8 cellular contexts compared by ENCODE assay signal in genomic region chr15:63896336-63897115, GRCh38.
DNase-seq lines count a peak whose midpoint lies in the region; ATAC-seq and TF ChIP-seq lines count a peak whose summit lies in the region.

No MANE protein-coding gene starts in this region.

- intact Hi-C loops in CD8-positive, alpha-beta T cell (cut with DNase I, micrococcal nuclease) = loop anchor here in 1 of 2 experiments (10.0 kb wide), 1 partner anchor 48 kb away; no protein-coding TSS in a partner anchor
- intact Hi-C loops in A673 (cut with micrococcal nuclease; ENCODE audit: unreplicated experiment) = loop anchor here (10.0 kb wide), 2 partner anchors 168 to 612 kb away; no protein-coding TSS in a partner anchor

- H3K9me3 ChIP-seq in CD8-positive, alpha-beta T cell (ENCODE audit: low read length) = no peaks in the 10 kb centered on the region
- H3K9me3 ChIP-seq in A673 (ENCODE audit: low read depth, low read length, poor library complexity, severe bottlenecking) = no peaks in the 10 kb centered on the region

- no peaks in the 10 kb centered on the region for H3K36me3 ChIP-seq in CD8-positive, alpha-beta T cell (ENCODE audit: insufficient read depth, low read length)
- H3K36me3 ChIP-seq in A673 (ENCODE audit: insufficient read depth, low read length, poor library complexity, severe bottlenecking) = no peaks in the 10 kb centered on the region

- no peaks in the 10 kb centered on the region for H3K9me3 Mint-ChIP-seq in CD8-positive, alpha-beta T cell

- no peaks in the 10 kb centered on the region for H3K27me3 Mint-ChIP-seq in CD8-positive, alpha-beta T cell (ENCODE audit: low read depth)

- no peak overlapping the region for H3K4me3 ChIP-seq in CD8-positive, alpha-beta T cell (ENCODE audit: low read depth, low read length)
- H3K4me3 ChIP-seq in foreskin fibroblast (ENCODE audit: low read depth in 1 of 2, low read length in 2 of 2) (no peak overlapping the region), A673 (ENCODE audit: low read depth, low read length, poor library complexity, severe bottlenecking) (no peak overlapping the region)

- no peaks in the 10 kb centered on the region for H3K27me3 ChIP-seq in CD8-positive, alpha-beta T cell (ENCODE audit: insufficient read depth, low read length)
- no peaks in the 10 kb centered on the region for H3K27me3 ChIP-seq in A673 (replicated peaks; ENCODE audit: insufficient read depth, low read depth, low read length, poor library complexity)

- peaks cover 89% of the 10 kb centered on the region for H3K4me1 ChIP-seq in CD8-positive, alpha-beta T cell (ENCODE audit: insufficient read depth, low read length)
- H3K4me1 ChIP-seq in A673 (ENCODE audit: insufficient read depth, low read length, poor library complexity, severe bottlenecking) = peaks cover 2% of the 10 kb centered on the region

- POLR2A ChIA-PET in CD8-positive, alpha-beta T cell (lab: Charles Lee) = interaction anchor here (0.8 kb wide), 1 partner anchor 13 kb away, joined by 3 read pairs; no protein-coding TSS in a partner anchor
- POLR2A ChIA-PET in A673 (lab: Charles Lee; ENCODE audit: low non-redundant PET) = no interaction called here

- ATAC-seq in CD8-positive, alpha-beta T cell = no peak
- peak; percentile 70 for ATAC-seq in HG03108 (IDR thresholded peaks at IDR 0.05; ENCODE audit: unreplicated experiment)
- ATAC-seq in SK-N-SH treated with all-trans-retinoic acid at 6 μM for 48 hours = peak; percentile 70

- no TSS peak for BruUV-seq in A673 (replicated peaks; lab: Mats Ljungman, UMichigan)

- CTCF ChIA-PET in CD8-positive, alpha-beta T cell (lab: Charles Lee) = interaction anchor here (0.6 to 6.6 kb wide), 2 partner anchors 49 to 193 kb away, joined by 3 to 40 read pairs; no protein-coding TSS in a partner anchor
- CTCF ChIA-PET in A673 (lab: Charles Lee) = no interaction called here

- DNase-seq in CD8-positive, alpha-beta T cell = peak in 3 of 7 experiments; percentile 18 to 44 (median 22)
- peak; percentile 64 for DNase-seq in GM19238 (ENCODE audit: insufficient read length, low spot score)
- DNase-seq in foreskin fibroblast = peak; percentile 77 to 79
- DNase-seq in stimulated activated CD8-positive, alpha-beta memory T cell treated with anti-CD3 and anti-CD28 coated beads, Interleukin-12 subunit alpha, Interleukin-12 subunit beta, amount 100 ng/mL, for 1 hour (ENCODE audit: low read depth) = peak; percentile 17
- no peak for DNase-seq in NCI-H510A (lab: John Stamatoyannopoulos, UW)
- DNase-seq in A673 (ENCODE audit: low spot score) = no peak

- H3K36me3 Mint-ChIP-seq in CD8-positive, alpha-beta T cell = no peaks in the 10 kb centered on the region

- TF ChIP-seq CTCF in CD8-positive, alpha-beta T cell (IDR thresholded peaks at IDR 0.05) = no peak
- TF ChIP-seq CTCF in foreskin fibroblast (IDR thresholded peaks at IDR 0.05; ENCODE audit: low read depth, low read length) = no peak
- no peak for TF ChIP-seq CTCF in A673 (conservative IDR thresholded peaks at IDR 0.05; ENCODE audit: low read depth, low read length)

- no peak overlapping the region for H3K4me3 Mint-ChIP-seq in CD8-positive, alpha-beta T cell

- peak overlapping the region; percentile 46 for H3K27ac Mint-ChIP-seq in CD8-positive, alpha-beta T cell

- no peak overlapping the region for H3K27ac ChIP-seq in CD8-positive, alpha-beta T cell (ENCODE audit: low read depth, low read length)
- no peak overlapping the region for H3K27ac ChIP-seq in A673 (ENCODE audit: low read depth, low read length, poor library complexity, severe bottlenecking)

- peaks cover 86% of the 10 kb centered on the region for H3K4me1 Mint-ChIP-seq in CD8-positive, alpha-beta T cell (ENCODE audit: low read depth)

TF ChIP-seq in SK-N-SH treated with all-trans-retinoic acid at 6 μM for 48 hours, 23 proteins besides CTCF, POLR2A, EP300 and RAD21:
- no peak for TF ChIP-seq TOX (CRISPR knock-in tag; IDR thresholded peaks at IDR 0.05; ENCODE audit: borderline replicate concordance)

Comparison
In these comparisons a context has a peak if more than half of its experiments do, and no peak if none do; other contexts are left out.
1. DNase-seq: peak in GM19238 (single experiment), foreskin fibroblast (2 of 2) and stimulated activated CD8-positive, alpha-beta memory T cell treated with anti-CD3 and anti-CD28 coated beads, Interleukin-12 subunit alpha, Interleukin-12 subunit beta, amount 100 ng/mL, for 1 hour (single experiment); none in NCI-H510A (single experiment) and A673 (single experiment).